Comparison of ENCODE assay signal across 9 cellular contexts in the genomic region with DNA sequence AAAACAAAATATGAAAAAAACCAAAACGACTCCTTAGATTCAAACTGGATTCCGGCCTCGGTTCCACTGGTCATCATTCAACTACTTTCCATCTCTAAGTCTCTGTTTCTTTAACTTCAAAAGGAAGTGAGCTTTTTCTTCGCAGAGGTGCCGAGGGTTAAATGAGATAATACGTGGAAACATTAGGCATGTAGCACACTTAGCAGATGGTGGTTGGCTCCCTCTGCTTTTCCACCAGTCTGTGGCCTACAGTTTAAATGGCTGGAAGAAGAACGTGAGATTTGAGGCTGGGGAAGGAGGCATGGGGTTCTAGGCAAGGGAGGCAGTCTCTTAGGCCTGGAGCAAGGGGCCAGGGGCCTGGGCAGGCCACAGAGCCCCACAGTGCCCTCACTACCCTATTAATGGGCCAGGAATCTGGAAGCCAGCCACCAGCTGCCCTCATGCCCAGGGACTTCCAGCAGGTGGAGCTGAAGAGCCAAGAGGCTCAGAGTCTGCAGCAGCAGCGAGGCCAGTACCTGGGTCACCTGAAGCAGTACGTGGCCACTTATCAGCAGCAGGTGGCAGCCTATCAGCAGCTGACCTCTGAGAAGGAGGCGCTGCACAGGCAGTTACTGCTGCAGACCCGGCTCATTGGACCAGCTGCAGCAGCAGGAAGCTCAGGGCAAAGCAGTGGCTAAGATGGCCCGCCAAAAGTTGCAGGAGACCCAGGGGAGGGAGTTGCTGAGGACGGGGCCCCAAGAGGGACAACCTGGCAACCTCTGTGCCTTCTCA. TPM values are rescaled to one million over a fixed set of nuclear protein-coding genes. Genes with fewer than 3 reads are reported as not detected.
DNase-seq lines count a peak whose midpoint lies in the region; TF ChIP-seq lines count a peak whose summit lies in the region.
"Not testable (repeated sequence)": the region's sequence is repeated elsewhere in the genome, so short reads cannot be mapped to it uniquely, and the experiment has no call there.
"Had no signal": no experiment of that assay in that cellular context is flagged by ENCODE, and none has a peak within 500 bp of the region (broad histone marks: within the 10 kb centered on the region; RNA-seq: fewer than 3 reads in every experiment).

No MANE protein-coding gene starts in this region.

- intact Hi-C loops in spleen (cut with DNase I; ENCODE audit: low total_unique reads); vagina (cut with DNase I): not testable (repeated sequence)

- WGBS in spleen, 5 donors, result 46 to 53% (median 50%) methylated on average over 12 to 13 of the region's 13 CpGs

- CTCF ChIA-PET in RWPE1 (lab: Yijun Ruan, JAX), result interaction anchor here (0.5 to 1.9 kb wide), 31 partner anchors 10 to 593 kb away, joined by 3 to 16 read pairs (median 4); partner anchors contain the start of genes IQGAP1 and TTLL13

- H3K4me3 ChIP-seq in duodenal mucosa (ENCODE audit: low read depth in 1 of 2, low read length in 2 of 2) (peak overlapping the region; percentile 58 to 61), spleen (peak overlapping the region in 1 of 8 donors; percentile 12)
- not testable (repeated sequence) for H3K4me3 ChIP-seq in vagina

- TF ChIP-seq CTCF in GM10266 (IDR thresholded peaks at IDR 0.05; ENCODE audit: control insufficient read depth, insufficient read depth, low read depth, missing control alignments), result peak; percentile 93
- TF ChIP-seq CTCF in RWPE1 (conservative IDR thresholded peaks at IDR 0.05; ENCODE audit: low read depth), result peak; percentile 98
- TF ChIP-seq CTCF in spleen (IDR thresholded peaks at IDR 0.05 in 8 of 11, conservative IDR thresholded peaks at IDR 0.05 in 3 of 11), result peak; percentile 35 to 88 (median 77)
- peak in 2 of 3 experiments; percentile 60 to 83 for TF ChIP-seq CTCF in vagina (IDR thresholded peaks at IDR 0.05)

- H3K4me1 ChIP-seq in duodenal mucosa (ENCODE audit: control insufficient read depth in 1 of 2, insufficient read depth in 2 of 2, low read length in 2 of 2); vagina: not testable (repeated sequence)
- peaks cover 0 to 15% (median 6%) of the 10 kb centered on the region in 6 donors for H3K4me1 ChIP-seq in spleen

- not testable (repeated sequence) for H3K27me3 ChIP-seq in duodenal mucosa (ENCODE audit: control insufficient read depth in 1 of 2, insufficient read depth in 2 of 2, low read length in 2 of 2); spleen (replicated peaks in 1 of 7); vagina

- H3K9ac ChIP-seq in duodenal mucosa (ENCODE audit: low read depth in 1 of 2, low read length in 2 of 2), result peak overlapping the region; percentile 23 to 52

- not testable (repeated sequence) for H3K36me3 ChIP-seq in duodenal mucosa (ENCODE audit: control insufficient read depth in 1 of 2, insufficient read depth in 2 of 2, low read length in 2 of 2); spleen; vagina

- not testable (repeated sequence) for DNase-seq in GM10266 (ENCODE audit: extremely low spot score); vagina (ENCODE audit: extremely low spot score in 2 of 2)
- DNase-seq in NCI-H1105 treated with DMSO at 0.1 percent for 48 hours (lab: John Stamatoyannopoulos, UW) (peak; percentile 76), RWPE1 (ENCODE audit: low spot score) (peak; percentile 63), kidney glomerular epithelial cell (lab: John Stamatoyannopoulos, UW) (peak; percentile 56), spleen (peak; percentile 91)
- DNase-seq in activated CD8-positive, alpha-beta memory T cell treated with anti-CD3 and anti-CD28 coated beads, Interleukin-2, amount 50 U/mL, for 4 hours, result peak; percentile 69

- TF ChIP-seq POLR2A in spleen (IDR thresholded peaks at IDR 0.05); vagina (IDR thresholded peaks at IDR 0.05): not testable (repeated sequence)

- not testable (repeated sequence) for H3K27ac ChIP-seq in RWPE1; duodenal mucosa (ENCODE audit: low read depth, low read length); spleen; vagina

- POLR2A ChIA-PET in RWPE1 (lab: Yijun Ruan, JAX; ENCODE audit: low non-redundant PET), result interaction anchor here (0.6 kb wide), 1 partner anchor 16 kb away, joined by 3 read pairs; no protein-coding TSS in a partner anchor

- H3K9me3 ChIP-seq in duodenal mucosa (ENCODE audit: control insufficient read depth in 1 of 2, low read length in 2 of 2); spleen; vagina: not testable (repeated sequence)

RNA-seq across cellular contexts. Expression of gene NGRN, which starts 27.8 kb away (rescaled TPM):
- total RNA-seq in spleen (10 to 100 TPM; 45.3 to 52.6 (median 46.8) TPM), vagina (59.2 TPM)
- polyA plus RNA-seq in spleen, result 10 to 100 TPM; 27.2 to 53.2 (median 38.0) TPM

RNA-seq across cellular contexts. Expression of gene TTLL13, which starts 43.9 kb away (rescaled TPM):
- total RNA-seq in spleen (1 to 10 TPM in 1 of 7 donors, under 1 TPM in 3, not detected in 3; 0.14 to 1.8 (median 0.35) TPM), vagina (not detected)
- polyA plus RNA-seq in spleen, result under 1 TPM; 0.03 to 0.17 (median 0.10) TPM
- total RNA-seq: glomerular endothelial cell had no signal

RNA-seq across cellular contexts. Expression of gene ZNF774, which starts 58.9 kb away (rescaled TPM):
- total RNA-seq in spleen (1 to 10 TPM in 6 of 7 donors, under 1 TPM in 1; 0.77 to 4.2 (median 1.8) TPM), vagina (8.3 TPM)
- polyA plus RNA-seq in spleen, result under 1 TPM; 0.17 to 0.29 (median 0.20) TPM

RNA-seq across cellular contexts. Expression of gene GDPGP1, which starts 59.2 kb away (rescaled TPM):
- total RNA-seq in spleen, result 10 to 100 TPM in 3 of 7 donors, 1 to 10 TPM in 4; 7.3 to 13.4 (median 9.9) TPM
- 1 to 10 TPM; 1.9 to 4.3 (median 3.2) TPM for polyA plus RNA-seq in spleen
- 4.9 TPM for total RNA-seq in vagina

RNA-seq across cellular contexts. Expression of gene CIB1, which starts 59.5 kb away (rescaled TPM):
- total RNA-seq in spleen (10 to 100 TPM; 31.7 to 83.2 (median 77.3) TPM), vagina (42.7 TPM)
- 100 to 1,000 TPM; 166 to 247 (median 212) TPM for polyA plus RNA-seq in spleen
